ENCODE assay signal across 24 cellular contexts in genomic region chr15:96187916-96188315, GRCh38.
"Had no signal": no experiment of that assay in that cellular context is flagged by ENCODE, and none has a peak within 500 bp of the region (broad histone marks: within the 10 kb centered on the region; RNA-seq: fewer than 3 reads in every experiment).

No MANE protein-coding gene starts in this region.

- H3K4me3 Mint-ChIP-seq: activated naive CD8-positive, alpha-beta T cell treated with anti-CD3 and anti-CD28 coated beads, Interleukin-2, amount 50 U/mL, for 24 hours; activated T-cell treated with anti-CD3 and anti-CD28 coated beads, Interleukin-2, amount 50 U/mL, for 4 hours; brain; central memory CD8-positive, alpha-beta T cell; T-helper 2 cell treated with Interferon-gamma antibody and Interleukin-4, amounts not matched to agents 5 μg/mL and 100 μg/mL, for 36 hours; WTC11 had no signal

- H3K27me3 ChIP-seq: MG63 had no signal

- H3K27ac Mint-ChIP-seq: activated naive CD4-positive, alpha-beta T cell treated with anti-CD3 and anti-CD28 coated beads, Interleukin-2, amount 50 U/mL, for 72 hours; activated naive CD8-positive, alpha-beta T cell treated with anti-CD3 and anti-CD28 coated beads, Interleukin-2, amount 50 U/mL, for 24 hours; brain; T-helper 2 cell treated with Interferon-gamma antibody and Interleukin-4, amounts not matched to agents 5 μg/mL and 100 μg/mL, for 36 hours; WTC11 had no signal

- H3K4me1 Mint-ChIP-seq: activated naive CD8-positive, alpha-beta T cell treated with anti-CD3 and anti-CD28 coated beads, Interleukin-2, amount 50 U/mL, for 24 hours; central memory CD8-positive, alpha-beta T cell had no signal

- H3K27me3 Mint-ChIP-seq: brain; central memory CD8-positive, alpha-beta T cell had no signal

- ATAC-seq: activated naive CD4-positive, alpha-beta T cell treated with anti-CD3 and anti-CD28 coated beads, Interleukin-2, amount 50 U/mL, for 72 hours; activated naive CD8-positive, alpha-beta T cell treated with anti-CD3 and anti-CD28 coated beads, Interleukin-2, amount 50 U/mL, for 24 hours; activated T-cell treated with anti-CD3 and anti-CD28 coated beads, Interleukin-2, amount 50 U/mL, for 4 hours; WTC11 had no signal

- H3K36me3 ChIP-seq: MG63 had no signal

- H3K27ac ChIP-seq: SK-N-MC had no signal

- H3K9me3 Mint-ChIP-seq: activated naive CD8-positive, alpha-beta T cell treated with anti-CD3 and anti-CD28 coated beads, Interleukin-2, amount 50 U/mL, for 24 hours; central memory CD8-positive, alpha-beta T cell; T-helper 2 cell treated with Interferon-gamma antibody and Interleukin-4, amounts not matched to agents 5 μg/mL and 100 μg/mL, for 36 hours; WTC11 had no signal

- H3K9me3 ChIP-seq: MG63 had no signal

- H3K4me3 ChIP-seq: MG63, SK-N-MC had no signal

- DNase-seq: activated CD4-positive, alpha-beta T cell treated with anti-CD3 and anti-CD28 coated beads for 48 hours; activated CD4-positive, alpha-beta T cell treated with anti-CD3 and anti-CD28 coated beads, Interleukin-2, amount 50 U/mL, for 48 hours; activated CD4-positive, CD25-positive, alpha-beta regulatory T cell treated with anti-CD3 and anti-CD28 coated beads, Interleukin-2, amount 50 U/mL, for 72 hours; activated effector memory CD4-positive, alpha-beta T cell treated with anti-CD3 and anti-CD28 coated beads, Interleukin-2, amount 50 U/mL, for 16 hours; activated naive CD4-positive, alpha-beta T cell treated with Interleukin-2 at 50 U/mL for 16 hours; activated naive CD8-positive, alpha-beta T cell treated with anti-CD3 and anti-CD28 coated beads, Interleukin-2, amount 50 U/mL, for 24 hours; activated T-cell treated with anti-CD3 and anti-CD28 coated beads, Interleukin-2, amount 50 U/mL, for 4 hours; amygdala; MG63; MV-4-11; NCI-H1092 treated with DMSO at 0.1 percent for 48 hours; NCI-H1436; NCI-H187; NCI-H2081; NCI-H524 treated with DMSO at 0.1 percent for 48 hours; NCI-H774; SIG-M5; SW 1271 had no signal

- H3K36me3 Mint-ChIP-seq: activated naive CD4-positive, alpha-beta T cell treated with anti-CD3 and anti-CD28 coated beads, Interleukin-2, amount 50 U/mL, for 72 hours; WTC11 had no signal
